8 cellular contexts compared by ENCODE assay signal in the genomic region with DNA sequence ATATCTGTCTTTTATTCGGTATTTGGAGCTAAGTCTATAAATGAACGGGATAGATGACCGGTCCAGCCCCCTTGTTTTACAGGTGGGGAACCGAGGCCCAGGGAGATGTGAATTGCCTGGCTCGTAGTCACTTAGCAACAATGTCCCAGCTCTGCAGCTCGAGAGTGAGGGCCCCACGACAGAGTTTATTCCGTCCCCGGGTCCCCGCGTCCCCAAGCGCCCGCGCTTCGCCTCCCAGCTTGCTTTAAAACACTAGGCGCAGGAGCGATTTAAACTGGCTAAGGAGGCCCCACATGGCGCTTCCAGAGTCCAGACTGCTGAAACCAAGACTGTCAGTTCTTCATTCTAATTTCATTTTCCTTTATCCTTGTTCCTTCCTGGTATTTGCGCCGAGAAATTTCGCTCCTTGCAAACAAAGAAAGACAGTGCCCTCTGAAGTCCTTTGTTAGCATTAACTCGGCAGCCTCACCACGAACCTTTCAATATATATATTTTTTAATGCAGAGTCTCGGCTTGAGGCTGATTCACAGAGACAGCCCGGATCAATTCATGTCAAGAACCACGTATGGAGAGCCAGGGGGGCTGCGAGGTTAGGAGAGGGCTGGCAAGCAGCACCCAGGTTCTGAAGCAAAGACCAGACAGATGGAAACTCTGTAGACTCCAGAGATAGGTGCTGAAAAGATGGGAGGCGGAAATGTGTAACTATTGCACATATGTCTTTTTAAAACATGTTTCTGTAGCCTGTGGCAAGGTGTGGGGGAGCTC. TPM values are rescaled to one million over a fixed set of nuclear protein-coding genes. Genes with fewer than 3 reads are reported as not detected.
DNase-seq lines count a peak whose midpoint lies in the region; ATAC-seq and TF ChIP-seq lines count a peak whose summit lies in the region.

No MANE protein-coding gene starts in this region.

- CTCF ChIA-PET in activated CD8-positive, alpha-beta memory T cell treated with anti-CD3 and anti-CD28 coated beads, Interleukin-2, amount 10 ng/mL, durations not matched to agents 7 days and 5 days (lab: Charles Lee) = interaction anchor here (1.2 to 6.0 kb wide), 4 partner anchors 12 to 740 kb away, joined by 3 to 29 read pairs (median 4); no protein-coding TSS in a partner anchor

- no peak for ATAC-seq in activated CD8-positive, alpha-beta memory T cell treated with anti-CD3 and anti-CD28 coated beads, Interleukin-2, amount 10 ng/mL, durations not matched to agents 7 days and 5 days
- ATAC-seq in HG02870 (IDR thresholded peaks at IDR 0.05; ENCODE audit: unreplicated experiment) (no peak), HG03097 (IDR thresholded peaks at IDR 0.05; ENCODE audit: low FRiP score, unreplicated experiment) (no peak)

- H3K27ac Mint-ChIP-seq in activated CD8-positive, alpha-beta memory T cell treated with anti-CD3 and anti-CD28 coated beads, Interleukin-2, amount 10 ng/mL, durations not matched to agents 7 days and 5 days = no peak overlapping the region
- H3K27ac Mint-ChIP-seq in nephron = peak overlapping the region; percentile 84 to 94 (median 92)

- peak overlapping the region; percentile 76 for H3K4me3 Mint-ChIP-seq in activated CD8-positive, alpha-beta memory T cell treated with anti-CD3 and anti-CD28 coated beads, Interleukin-2, amount 10 ng/mL, durations not matched to agents 7 days and 5 days
- H3K4me3 Mint-ChIP-seq in nephron = peak overlapping the region; percentile 92 to 98 (median 96)

- peaks cover 87% of the 10 kb centered on the region for H3K27me3 Mint-ChIP-seq in activated CD8-positive, alpha-beta memory T cell treated with anti-CD3 and anti-CD28 coated beads, Interleukin-2, amount 10 ng/mL, durations not matched to agents 7 days and 5 days
- no peaks in the 10 kb centered on the region for H3K27me3 Mint-ChIP-seq in nephron (ENCODE audit: low read depth)

- peak; percentile 73 for TF ChIP-seq CTCF in fibroblast of the aortic adventitia (IDR thresholded peaks at IDR 0.05; ENCODE audit: insufficient read depth, low read length)
- peak; percentile 75 to 82 (median 77) for TF ChIP-seq CTCF in nephron (IDR thresholded peaks at IDR 0.05; ENCODE audit: unreplicated experiment in 3 of 3)

- peaks cover 27% of the 10 kb centered on the region for H3K4me1 Mint-ChIP-seq in activated CD8-positive, alpha-beta memory T cell treated with anti-CD3 and anti-CD28 coated beads, Interleukin-2, amount 10 ng/mL, durations not matched to agents 7 days and 5 days
- peaks cover 36% of the 10 kb centered on the region for H3K4me1 Mint-ChIP-seq in nephron

- no peaks in the 10 kb centered on the region for H3K9me3 Mint-ChIP-seq in activated CD8-positive, alpha-beta memory T cell treated with anti-CD3 and anti-CD28 coated beads, Interleukin-2, amount 10 ng/mL, durations not matched to agents 7 days and 5 days (ENCODE audit: low read depth)
- no peaks in the 10 kb centered on the region for H3K9me3 Mint-ChIP-seq in nephron

- H3K36me3 Mint-ChIP-seq in activated CD8-positive, alpha-beta memory T cell treated with anti-CD3 and anti-CD28 coated beads, Interleukin-2, amount 10 ng/mL, durations not matched to agents 7 days and 5 days = no peaks in the 10 kb centered on the region
- peaks cover 10% of the 10 kb centered on the region for H3K36me3 Mint-ChIP-seq in nephron (ENCODE audit: low read depth)

- peak; percentile 64 for DNase-seq in activated CD8-positive, alpha-beta memory T cell treated with anti-CD3 and anti-CD28 coated beads for 24 hours
- DNase-seq in activated CD8-positive, alpha-beta memory T cell treated with anti-CD3 and anti-CD28 coated beads, Interleukin-2, amount 50 U/mL, for 4 hours = no peak
- DNase-seq in NCI-H2227 (lab: John Stamatoyannopoulos, UW; ENCODE audit: unreplicated experiment) (peak; percentile 33), fibroblast of the aortic adventitia (ENCODE audit: low read depth) (peak; percentile 89)
- peak; percentile 42 for DNase-seq in activated CD8-positive, alpha-beta memory T cell treated with anti-CD3 and anti-CD28 coated beads, Interleukin-2, amount 10 ng/mL, durations not matched to agents 7 days and 5 days

- peak overlapping the region; percentile 96 for H3K4me3 ChIP-seq in fibroblast of the aortic adventitia (ENCODE audit: low read depth, low read length)

RNA-seq across cellular contexts. Expression of a gene that starts 1.4 kb away (rescaled TPM):
- total RNA-seq in activated CD8-positive, alpha-beta memory T cell treated with anti-CD3 and anti-CD28 coated beads, Interleukin-2, amount 10 ng/mL, durations not matched to agents 7 days and 5 days = 1 to 10 TPM in 1 of 2 experiments, under 1 TPM in 1; 0.38 to 1.5 TPM
- 9.2 and 21.0 TPM in 2 replicates for total RNA-seq in fibroblast of the aortic adventitia (ENCODE audit: low replicate concordance)

RNA-seq across cellular contexts. Expression of a gene that starts 43.1 kb away (rescaled TPM):
- total RNA-seq in activated CD8-positive, alpha-beta memory T cell treated with anti-CD3 and anti-CD28 coated beads, Interleukin-2, amount 10 ng/mL, durations not matched to agents 7 days and 5 days = 10 to 100 TPM; 63.6 to 74.6 TPM
- total RNA-seq in fibroblast of the aortic adventitia (ENCODE audit: low replicate concordance) = 241 and 402 TPM in 2 replicates
